In the genomic region with DNA sequence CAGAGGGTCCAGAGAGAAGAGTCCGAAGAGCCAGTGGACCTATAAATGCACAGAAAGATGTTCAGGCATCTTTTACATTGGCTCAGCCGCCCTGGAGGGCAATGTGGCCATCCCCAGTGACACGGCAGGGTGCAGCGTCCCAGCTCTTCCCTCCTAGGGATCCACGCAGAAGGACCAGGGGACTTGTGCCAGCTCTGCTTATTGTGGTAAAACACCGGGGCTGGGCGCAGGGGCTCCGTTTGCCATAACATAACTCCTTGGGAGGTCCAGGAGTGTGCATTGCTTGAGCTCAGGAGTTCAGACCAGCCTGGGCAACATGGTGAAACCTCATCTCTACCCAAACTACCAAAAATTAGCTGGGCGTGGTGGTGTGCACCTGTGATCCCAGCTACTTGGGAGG, we compare ENCODE assay signal across 23 cellular contexts.
"Had no signal": no experiment of that assay in that cellular context is flagged by ENCODE, and none has a peak within 500 bp of the region (broad histone marks: within the 10 kb centered on the region; RNA-seq: fewer than 3 reads in every experiment).

No MANE protein-coding gene starts in this region.

- H3K9ac ChIP-seq: parathyroid adenoma had no signal

- H3K27ac ChIP-seq: left ventricle myocardium inferior, parathyroid adenoma, right atrium auricular region, right lobe of liver, skin epidermis, suprapubic skin, thoracic aorta, tibial artery, uterus had no signal

- H3K27me3 ChIP-seq: right atrium auricular region, right lobe of liver, uterus had no signal

- H3K36me3 ChIP-seq: left ventricle myocardium inferior, right atrium auricular region, right lobe of liver, suprapubic skin, thoracic aorta, tibial artery, uterus had no signal

- H3K9me3 Mint-ChIP-seq: immature natural killer cell; memory B cell; natural killer cell treated with Interleukin-12 subunit alpha and Interleukin-12 subunit beta and Interleukin-15 and Interleukin-18, amount 100 ng/mL, for 72 hours; stimulated activated effector memory CD8-positive, alpha-beta T cell treated with anti-CD3 and anti-CD28 coated beads, Interleukin-12 subunit alpha, Interleukin-12 subunit beta, amount 100 ng/mL, for 72 hours; stimulated activated naive CD8-positive, alpha-beta T cell treated with anti-CD3 and anti-CD28 coated beads, Interleukin-15, Interleukin-2, amounts not matched to agents 100 ng/mL and 50 ng/mL, for 24 hours had no signal

- H3K4me3 ChIP-seq: left ventricle myocardium inferior, mucosa of descending colon, right atrium auricular region, right lobe of liver, skin epidermis, suprapubic skin, thoracic aorta, tibial artery, uterus had no signal

- H2AFZ ChIP-seq: parathyroid adenoma had no signal

- H3K4me1 ChIP-seq: left ventricle myocardium inferior, parathyroid adenoma, right atrium auricular region, right lobe of liver, suprapubic skin, tibial artery, uterus had no signal

- DNase-seq: hypothalamus; immature natural killer cell; left ventricle myocardium inferior; midbrain; mucosa of descending colon; naive thymus-derived CD4-positive, alpha-beta T cell; nucleus accumbens; stimulated activated CD4-positive, alpha-beta T cell treated with anti-CD3 and anti-CD28 coated beads, Interleukin-4, amount 100 ng/mL, for 24 hours; stimulated activated naive CD4-positive, alpha-beta T cell; tibial artery; trophoblast cell; uterus had no signal

- H3K36me3 Mint-ChIP-seq: immature natural killer cell; memory B cell; naive thymus-derived CD4-positive, alpha-beta T cell; natural killer cell treated with Interleukin-12 subunit alpha and Interleukin-12 subunit beta and Interleukin-15 and Interleukin-18, amount 100 ng/mL, for 72 hours; stimulated activated effector memory CD8-positive, alpha-beta T cell treated with anti-CD3 and anti-CD28 coated beads, Interleukin-12 subunit alpha, Interleukin-12 subunit beta, amount 100 ng/mL, for 72 hours had no signal

- H3K9me3 ChIP-seq: mucosa of descending colon, right atrium auricular region, right lobe of liver, suprapubic skin, thoracic aorta, tibial artery, uterus had no signal

- H3K4me1 Mint-ChIP-seq: immature natural killer cell; memory B cell; naive thymus-derived CD4-positive, alpha-beta T cell; stimulated activated effector memory CD8-positive, alpha-beta T cell treated with anti-CD3 and anti-CD28 coated beads, Interleukin-12 subunit alpha, Interleukin-12 subunit beta, amount 100 ng/mL, for 72 hours had no signal

- ATAC-seq: mucosa of descending colon; naive thymus-derived CD4-positive, alpha-beta T cell; natural killer cell treated with Interleukin-12 subunit alpha and Interleukin-12 subunit beta and Interleukin-15 and Interleukin-18, amount 100 ng/mL, for 72 hours; right lobe of liver; stimulated activated effector memory CD8-positive, alpha-beta T cell treated with anti-CD3 and anti-CD28 coated beads, Interleukin-12 subunit alpha, Interleukin-12 subunit beta, amount 100 ng/mL, for 72 hours had no signal

- H3K27ac Mint-ChIP-seq: immature natural killer cell; memory B cell; naive thymus-derived CD4-positive, alpha-beta T cell; natural killer cell treated with Interleukin-12 subunit alpha and Interleukin-12 subunit beta and Interleukin-15 and Interleukin-18, amount 100 ng/mL, for 72 hours; progenitor cell of endocrine pancreas; stimulated activated effector memory CD8-positive, alpha-beta T cell treated with anti-CD3 and anti-CD28 coated beads, Interleukin-12 subunit alpha, Interleukin-12 subunit beta, amount 100 ng/mL, for 72 hours; stimulated activated naive CD8-positive, alpha-beta T cell treated with anti-CD3 and anti-CD28 coated beads, Interleukin-15, Interleukin-2, amounts not matched to agents 100 ng/mL and 50 ng/mL, for 24 hours had no signal

- H3K4me3 Mint-ChIP-seq: immature natural killer cell; memory B cell; naive thymus-derived CD4-positive, alpha-beta T cell; natural killer cell treated with Interleukin-12 subunit alpha and Interleukin-12 subunit beta and Interleukin-15 and Interleukin-18, amount 100 ng/mL, for 72 hours; stimulated activated effector memory CD8-positive, alpha-beta T cell treated with anti-CD3 and anti-CD28 coated beads, Interleukin-12 subunit alpha, Interleukin-12 subunit beta, amount 100 ng/mL, for 72 hours; stimulated activated naive CD8-positive, alpha-beta T cell treated with anti-CD3 and anti-CD28 coated beads, Interleukin-15, Interleukin-2, amounts not matched to agents 100 ng/mL and 50 ng/mL, for 24 hours had no signal
